Comparison of ENCODE assay signal across 1 cellular context in the genomic region with DNA sequence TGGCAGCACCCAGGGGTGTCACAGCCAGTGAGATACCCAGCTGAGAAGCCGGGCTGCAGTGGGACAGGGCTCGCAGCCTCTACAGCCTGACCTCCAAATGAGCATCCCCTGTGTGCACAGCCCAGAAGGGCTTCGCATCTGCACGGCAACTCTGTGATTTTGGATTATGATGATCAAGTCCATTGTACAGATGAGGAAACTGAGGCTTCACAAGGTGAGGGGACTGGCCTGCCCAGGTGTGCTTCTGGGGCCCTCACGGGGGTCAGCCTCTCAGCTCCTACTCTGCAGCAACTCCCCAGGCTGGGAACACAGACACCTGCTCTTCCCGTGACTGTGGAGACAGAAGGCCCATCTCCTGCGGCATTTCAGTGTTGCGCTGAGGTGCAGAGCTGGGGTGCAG.
TF ChIP-seq lines count a peak whose summit lies in the region.

No MANE protein-coding gene starts in this region.

TF ChIP-seq in K562, 482 proteins besides CTCF, POLR2A, EP300 and RAD21:
- TF ChIP-seq BCOR (IDR thresholded peaks at IDR 0.05) (peak; percentile 83), SMARCA5 (IDR thresholded peaks at IDR 0.05) (peak; percentile 30; the same call in 1 of the 2 replicates), PTBP1 (IDR thresholded peaks at IDR 0.05; ENCODE audit: low read depth, low read length) (0 out of 2 replicates have a peak, but pooled peaks have one; percentile 13), KDM1A (IDR thresholded peaks at IDR 0.05) (peak in 1 of 2 experiments; percentile 41; a peak in 2 of 4 replicates), ZNF384 (IDR thresholded peaks at IDR 0.05; ENCODE audit: low read depth, low read length) (no peak)
- TF ChIP-seq, protein P1, sequence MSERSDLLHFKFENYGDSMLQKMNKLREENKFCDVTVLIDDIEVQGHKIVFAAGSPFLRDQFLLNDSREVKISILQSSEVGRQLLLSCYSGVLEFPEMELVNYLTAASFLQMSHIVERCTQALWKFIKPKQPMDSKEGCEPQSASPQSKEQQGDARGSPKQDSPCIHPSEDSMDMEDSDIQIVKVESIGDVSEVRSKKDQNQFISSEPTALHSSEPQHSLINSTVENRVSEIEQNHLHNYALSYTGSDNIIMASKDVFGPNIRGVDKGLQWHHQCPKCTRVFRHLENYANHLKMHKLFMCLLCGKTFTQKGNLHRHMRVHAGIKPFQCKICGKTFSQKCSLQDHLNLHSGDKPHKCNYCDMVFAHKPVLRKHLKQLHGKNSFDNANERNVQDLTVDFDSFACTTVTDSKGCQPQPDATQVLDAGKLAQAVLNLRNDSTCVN (CRISPR knock-in tag; IDR thresholded peaks at IDR 0.05) = no peak
- TF ChIP-seq, protein P2, sequence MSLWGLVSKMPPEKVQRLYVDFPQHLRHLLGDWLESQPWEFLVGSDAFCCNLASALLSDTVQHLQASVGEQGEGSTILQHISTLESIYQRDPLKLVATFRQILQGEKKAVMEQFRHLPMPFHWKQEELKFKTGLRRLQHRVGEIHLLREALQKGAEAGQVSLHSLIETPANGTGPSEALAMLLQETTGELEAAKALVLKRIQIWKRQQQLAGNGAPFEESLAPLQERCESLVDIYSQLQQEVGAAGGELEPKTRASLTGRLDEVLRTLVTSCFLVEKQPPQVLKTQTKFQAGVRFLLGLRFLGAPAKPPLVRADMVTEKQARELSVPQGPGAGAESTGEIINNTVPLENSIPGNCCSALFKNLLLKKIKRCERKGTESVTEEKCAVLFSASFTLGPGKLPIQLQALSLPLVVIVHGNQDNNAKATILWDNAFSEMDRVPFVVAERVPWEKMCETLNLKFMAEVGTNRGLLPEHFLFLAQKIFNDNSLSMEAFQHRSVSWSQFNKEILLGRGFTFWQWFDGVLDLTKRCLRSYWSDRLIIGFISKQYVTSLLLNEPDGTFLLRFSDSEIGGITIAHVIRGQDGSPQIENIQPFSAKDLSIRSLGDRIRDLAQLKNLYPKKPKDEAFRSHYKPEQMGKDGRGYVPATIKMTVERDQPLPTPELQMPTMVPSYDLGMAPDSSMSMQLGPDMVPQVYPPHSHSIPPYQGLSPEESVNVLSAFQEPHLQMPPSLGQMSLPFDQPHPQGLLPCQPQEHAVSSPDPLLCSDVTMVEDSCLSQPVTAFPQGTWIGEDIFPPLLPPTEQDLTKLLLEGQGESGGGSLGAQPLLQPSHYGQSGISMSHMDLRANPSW (CRISPR knock-in tag; IDR thresholded peaks at IDR 0.05) = no peak
